Comparison of ENCODE assay signal across 28 cellular contexts in the genomic region with DNA sequence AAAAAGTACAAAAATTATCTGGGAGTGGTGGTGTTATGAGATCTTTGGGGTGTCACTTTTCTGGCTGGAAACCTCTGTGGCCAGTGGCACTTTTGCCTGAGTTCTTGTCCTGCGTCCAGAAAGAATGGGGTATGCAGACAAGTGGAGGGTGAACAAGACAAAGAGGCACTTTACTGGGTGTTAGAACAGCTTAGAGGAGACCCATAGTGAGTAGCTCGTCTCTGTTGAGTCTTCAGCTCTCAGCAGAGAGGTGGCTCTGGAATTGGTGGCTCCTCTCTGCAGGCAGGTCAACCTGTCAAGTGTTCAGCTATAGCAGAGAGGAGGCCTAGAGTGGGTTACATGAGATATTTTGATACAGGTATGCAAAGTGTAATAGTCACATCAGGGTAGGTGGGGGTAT. TPM values are rescaled to one million over a fixed set of nuclear protein-coding genes. Genes with fewer than 3 reads are reported as not detected.
A peak's percentile ranks its signal among the peaks of the same experiment; 100 is the strongest.
DNase-seq lines count a peak whose midpoint lies in the region; ATAC-seq and TF ChIP-seq lines count a peak whose summit lies in the region.
"Had no signal": no experiment of that assay in that cellular context is flagged by ENCODE, and none has a peak within 500 bp of the region (broad histone marks: within the 10 kb centered on the region; RNA-seq: fewer than 3 reads in every experiment).

No MANE protein-coding gene starts in this region.

- H3K4me1 Mint-ChIP-seq in chondrocyte (ENCODE audit: low read depth): peaks cover 14% of the 10 kb centered on the region

- H3K27me3 Mint-ChIP-seq in chondrocyte (ENCODE audit: low read depth): no peaks in the 10 kb centered on the region
- H3K27me3 Mint-ChIP-seq: CD4-positive, CD25-positive, alpha-beta regulatory T cell had no signal

- 36 to 47% (median 41%) methylated on average over 2 of the region's 2 CpGs for WGBS in heart left ventricle, 4 donors
- 42% methylated on average over 2 of the region's 2 CpGs for WGBS in right cardiac atrium

- H3K4me3 ChIP-seq in heart left ventricle (no peak overlapping the region), right cardiac atrium (ENCODE audit: low read length) (no peak overlapping the region)
- H3K4me3 ChIP-seq: BLaER1, GM12878 had no signal

- H3K4me1 ChIP-seq in heart left ventricle: peaks cover 0 to 12% (median 0%) of the 10 kb centered on the region in 12 donors
- no peaks in the 10 kb centered on the region for H3K4me1 ChIP-seq in right cardiac atrium (ENCODE audit: control insufficient read depth, insufficient read depth, low read length)
- H3K4me1 ChIP-seq: BE2C had no signal

- H3K27me3 ChIP-seq in heart left ventricle (no peaks in the 10 kb centered on the region), right cardiac atrium (ENCODE audit: control insufficient read depth, insufficient read depth) (no peaks in the 10 kb centered on the region)
- H3K27me3 ChIP-seq: BE2C, BLaER1 had no signal

- no peak overlapping the region for H3K27ac ChIP-seq in heart left ventricle
- H3K27ac ChIP-seq in right cardiac atrium (ENCODE audit: low read length): no peak overlapping the region
- H3K27ac ChIP-seq: BLaER1 had no signal

- no peak for DNase-seq in Right ventricle myocardium inferior (ENCODE audit: missing footprints)
- no peak for DNase-seq in heart left ventricle
- DNase-seq in left cardiac atrium: no peak
- no peak for DNase-seq in cardiac septum (ENCODE audit: low spot score)
- DNase-seq in chondrocyte (ENCODE audit: low spot score): no peak
- DNase-seq in right cardiac atrium: no peak
- DNase-seq: 8988T; ACHN; BE2C; C1 segment of cervical spinal cord; CD4-positive, alpha-beta memory T cell; CD4-positive, CD25-positive, alpha-beta regulatory T cell; CD8-positive, alpha-beta memory T cell; COR-L47; DMS 273 treated with DMSO at 0.1 percent for 48 hours; DMS153; DMS53; DMS79; DND-41; GDM1 had no signal

- H3K36me3 Mint-ChIP-seq in chondrocyte (ENCODE audit: low read depth): no peaks in the 10 kb centered on the region
- H3K36me3 Mint-ChIP-seq: CD14-positive monocyte; CD4-positive, alpha-beta memory T cell; CD4-positive, CD25-positive, alpha-beta regulatory T cell; CD8-positive, alpha-beta memory T cell had no signal

- TF ChIP-seq CTCF in heart left ventricle (IDR thresholded peaks at IDR 0.05): no peak
- TF ChIP-seq CTCF in chondrocyte (IDR thresholded peaks at IDR 0.05): no peak

- ATAC-seq in Right ventricle myocardium inferior: peak; percentile 53
- no peak for ATAC-seq in heart left ventricle
- ATAC-seq in left cardiac atrium: peak; percentile 44 to 59
- ATAC-seq in right cardiac atrium: peak; percentile 33 to 70
- ATAC-seq in HG03097 (IDR thresholded peaks at IDR 0.05; ENCODE audit: low FRiP score, unreplicated experiment): no peak
- ATAC-seq: GM12878 had no signal

- no peaks in the 10 kb centered on the region for H3K9me3 ChIP-seq in heart left ventricle
- H3K9me3 ChIP-seq in right cardiac atrium (ENCODE audit: control insufficient read depth, low read length): no peaks in the 10 kb centered on the region
- H3K9me3 ChIP-seq: BE2C had no signal

- peak overlapping the region; percentile 32 for H3K27ac Mint-ChIP-seq in chondrocyte (ENCODE audit: unreplicated experiment)
- H3K27ac Mint-ChIP-seq: CD14-positive monocyte; CD4-positive, alpha-beta memory T cell; CD4-positive, CD25-positive, alpha-beta regulatory T cell; CD8-positive, alpha-beta memory T cell had no signal

- intact Hi-C loops in Right ventricle myocardium inferior (cut with DNase I) (no loop called here), heart left ventricle (cut with DNase I) (no loop called here), left cardiac atrium (cut with DNase I) (no loop called here), cardiac septum (cut with DNase I) (no loop called here), right cardiac atrium (cut with DNase I) (no loop called here)

- no peaks in the 10 kb centered on the region for H3K9me3 Mint-ChIP-seq in chondrocyte (ENCODE audit: low read depth)
- H3K9me3 Mint-ChIP-seq: CD4-positive, CD25-positive, alpha-beta regulatory T cell; CD8-positive, alpha-beta memory T cell had no signal

- no peak overlapping the region for H3K4me3 Mint-ChIP-seq in chondrocyte (ENCODE audit: unreplicated experiment)
- H3K4me3 Mint-ChIP-seq: CD14-positive monocyte; CD4-positive, alpha-beta memory T cell; CD4-positive, CD25-positive, alpha-beta regulatory T cell; CD8-positive, alpha-beta memory T cell had no signal

- H3K36me3 ChIP-seq in heart left ventricle: no peaks in the 10 kb centered on the region
- H3K36me3 ChIP-seq: BE2C, BLaER1 had no signal

- TF ChIP-seq POLR2A in heart left ventricle (IDR thresholded peaks at IDR 0.05): no peak

RNA-seq across cellular contexts. Expression of a gene that starts 26.1 kb away (rescaled TPM):
- total RNA-seq in Right ventricle myocardium inferior (not detected), heart left ventricle (not detected), left cardiac atrium (not detected), cardiac septum (not detected), chondrocyte (not detected in 3 replicates), right cardiac atrium (1 to 10 TPM in 1 of 4 donors, not detected in 3; 2.6 TPM)
- polyA plus RNA-seq in heart left ventricle (not detected), right cardiac atrium (not detected)
- total RNA-seq: A673; CD4-positive, alpha-beta memory T cell; CD8-positive, alpha-beta memory T cell; Daoy; G401; GM12878 had no signal
- polyA plus RNA-seq: AG04450; CD14-positive monocyte; CD4-positive, alpha-beta memory T cell; CD4-positive, CD25-positive, alpha-beta regulatory T cell; CD8-positive, alpha-beta memory T cell; GM12878 had no signal

RNA-seq across cellular contexts. Expression of a gene that starts 31.4 kb away (rescaled TPM):
- total RNA-seq in Right ventricle myocardium inferior (not detected), heart left ventricle (not detected), left cardiac atrium (not detected), cardiac septum (not detected), chondrocyte (not detected in 3 replicates), right cardiac atrium (not detected)
- polyA plus RNA-seq in heart left ventricle (not detected), right cardiac atrium (not detected)
- total RNA-seq: A673; CD4-positive, alpha-beta memory T cell; CD4-positive, CD25-positive, alpha-beta regulatory T cell; CD8-positive, alpha-beta memory T cell; Daoy; GM12878 had no signal
- polyA plus RNA-seq: AG04450; CD14-positive monocyte; CD4-positive, alpha-beta memory T cell; CD4-positive, CD25-positive, alpha-beta regulatory T cell; CD8-positive, alpha-beta memory T cell; GM12878 had no signal

RNA-seq across cellular contexts. Expression of a gene that starts 47.7 kb away (rescaled TPM):
- total RNA-seq in Right ventricle myocardium inferior (not detected), heart left ventricle (not detected), left cardiac atrium (not detected), cardiac septum (not detected), chondrocyte (not detected in 3 replicates), right cardiac atrium (not detected)
- polyA plus RNA-seq in heart left ventricle (not detected), right cardiac atrium (not detected)
- total RNA-seq: A673; CD4-positive, alpha-beta memory T cell; CD4-positive, CD25-positive, alpha-beta regulatory T cell; CD8-positive, alpha-beta memory T cell; Daoy; G401; GM12878 had no signal
- polyA plus RNA-seq: AG04450; CD14-positive monocyte; CD4-positive, alpha-beta memory T cell; CD4-positive, CD25-positive, alpha-beta regulatory T cell; CD8-positive, alpha-beta memory T cell; GM12878 had no signal

Comparison
In these comparisons a context has a peak if more than half of its experiments do, and no peak if none do; other contexts are left out.
1. ATAC-seq: peak in Right ventricle myocardium inferior (single experiment), left cardiac atrium (2 of 2) and right cardiac atrium (2 of 2); none in heart left ventricle (0 of 4) and HG03097 (single experiment).